In the genomic region with DNA sequence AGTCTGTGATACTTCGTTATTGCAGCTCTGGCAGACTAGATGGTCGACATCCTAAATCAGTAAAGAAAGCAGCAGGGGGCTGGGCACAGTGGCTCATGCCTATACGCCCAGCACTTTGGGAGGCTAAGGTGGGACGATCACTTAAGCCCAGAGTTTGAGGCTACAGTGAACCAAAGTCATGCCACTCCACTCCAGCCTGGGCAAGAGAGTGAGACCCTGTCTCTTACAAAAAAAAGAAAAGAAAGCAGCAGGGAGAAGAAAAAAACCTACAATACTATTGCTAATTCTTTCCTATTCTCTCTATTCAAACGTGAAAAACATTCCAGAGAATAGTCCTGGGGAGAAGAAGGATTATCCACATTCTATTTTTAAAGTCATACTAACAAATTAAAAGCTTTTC, we compare ENCODE assay signal across 23 cellular contexts.
"Had no signal": no experiment of that assay in that cellular context is flagged by ENCODE, and none has a peak within 500 bp of the region (broad histone marks: within the 10 kb centered on the region; RNA-seq: fewer than 3 reads in every experiment).

No MANE protein-coding gene starts in this region.

- H3K9ac ChIP-seq: neural progenitor cell had no signal

- H3K27me3 ChIP-seq: brain microvascular endothelial cell, dorsolateral prefrontal cortex, foreskin keratinocyte, heart right ventricle, neural progenitor cell, upper lobe of right lung had no signal

- ATAC-seq: activated CD4-positive, CD25-positive, alpha-beta regulatory T cell treated with anti-CD3 and anti-CD28 coated beads, Interleukin-2, amount 50 U/mL, for 24 hours; foreskin keratinocyte; heart right ventricle; naive thymus-derived CD4-positive, alpha-beta T cell; right cardiac atrium had no signal

- H3K4me2 ChIP-seq: neural progenitor cell had no signal

- DNase-seq: activated CD4-positive, alpha-beta T cell treated with anti-CD3 and anti-CD28 coated beads for 48 hours; activated CD4-positive, alpha-beta T cell treated with anti-CD3 and anti-CD28 coated beads, Interleukin-2, amount 50 U/mL, for 48 hours; activated CD8-positive, alpha-beta memory T cell treated with anti-CD3 and anti-CD28 coated beads for 24 hours; activated CD8-positive, alpha-beta memory T cell treated with anti-CD3 and anti-CD28 coated beads, Interleukin-2, amount 50 U/mL, for 4 hours; activated naive CD4-positive, alpha-beta T cell treated with Interleukin-2 at 50 U/mL for 16 hours; activated T-cell treated with anti-CD3 and anti-CD28 coated beads, Interleukin-2, amount 50 U/mL, for 1 hour; amniotic stem cell; brain microvascular endothelial cell; dorsolateral prefrontal cortex; foreskin keratinocyte; heart right ventricle; midbrain; naive thymus-derived CD4-positive, alpha-beta T cell; right cardiac atrium; stimulated activated CD4-positive, alpha-beta T cell treated with anti-CD3 and anti-CD28 coated beads, Interleukin-15, amount 100 ng/mL, for 24 hours; stimulated activated CD4-positive, alpha-beta T cell treated with anti-CD3 and anti-CD28 coated beads, Interleukin-2, amount 100 ng/mL, for 24 hours; stimulated activated naive CD4-positive, alpha-beta T cell treated with Interleukin-2 at 50 U/mL for 16 hours; upper lobe of right lung had no signal

- H3K27me3 Mint-ChIP-seq: naive thymus-derived CD4-positive, alpha-beta T cell had no signal

- H3K4me3 ChIP-seq: coronary artery, dorsolateral prefrontal cortex, heart right ventricle, neural progenitor cell, upper lobe of right lung had no signal

- H2AFZ ChIP-seq: neural progenitor cell had no signal

- H3K4me1 ChIP-seq: neural progenitor cell had no signal

- H3K4me3 Mint-ChIP-seq: naive thymus-derived CD4-positive, alpha-beta T cell; neural progenitor cell had no signal

- H3K27ac ChIP-seq: brain microvascular endothelial cell, dorsolateral prefrontal cortex, foreskin keratinocyte, neural progenitor cell, upper lobe of right lung, VCaP had no signal

- H3K9me3 Mint-ChIP-seq: activated T-helper 2 cell treated with anti-CD3 and anti-CD28 coated beads, Interferon-gamma antibody, Interleukin-2, Interleukin-4, amounts not matched to agents 10 μg/mL and 5 μg/mL and 100 μg/mL, durations not matched to agents 14 hours and 24 hours and 36 hours; naive thymus-derived CD4-positive, alpha-beta T cell; neural progenitor cell had no signal

- H3K36me3 ChIP-seq: neural progenitor cell had no signal

- H3K9me3 ChIP-seq: heart right ventricle, upper lobe of right lung had no signal

- H3K27ac Mint-ChIP-seq: activated T-helper 2 cell treated with anti-CD3 and anti-CD28 coated beads, Interferon-gamma antibody, Interleukin-2, Interleukin-4, amounts not matched to agents 10 μg/mL and 5 μg/mL and 100 μg/mL, durations not matched to agents 14 hours and 24 hours and 36 hours; neural progenitor cell had no signal
